ENCODE assay signal across 17 cellular contexts in genomic region chr22:39681038-39681861, GRCh38.
DNase-seq lines count a peak whose midpoint lies in the region; TF ChIP-seq lines count a peak whose summit lies in the region.
"Had no signal": no experiment of that assay in that cellular context is flagged by ENCODE, and none has a peak within 500 bp of the region (broad histone marks: within the 10 kb centered on the region; RNA-seq: fewer than 3 reads in every experiment).

No MANE protein-coding gene starts in this region.

- H3K27ac Mint-ChIP-seq in progenitor cell of endocrine pancreas = peak overlapping the region; percentile 60
- H3K27ac Mint-ChIP-seq: B cell; CD4-positive, CD25-positive, alpha-beta regulatory T cell; CD8-positive, alpha-beta T cell; GM23338 had no signal

- H3K27ac ChIP-seq in A673 (ENCODE audit: low read depth, low read length, poor library complexity, severe bottlenecking) (no peak overlapping the region), HEK293 (ENCODE audit: extremely low read depth, low read depth, low read length) (no peak overlapping the region), ovary (no peak overlapping the region)
- H3K27ac ChIP-seq: BLaER1, C4-2B had no signal

- in situ Hi-C loops in HAP-1 (cut with MboI; ENCODE audit: low sequenced_read_pairs) = no loop called here

- H3K4me3 ChIP-seq in A673 (ENCODE audit: low read depth, low read length, poor library complexity, severe bottlenecking) = no peak overlapping the region
- H3K4me3 ChIP-seq in HEK293 (ENCODE audit: low read depth, low read length) = no peak overlapping the region
- no peak overlapping the region for H3K4me3 ChIP-seq in choroid plexus epithelial cell (ENCODE audit: low read depth, low read length)
- H3K4me3 ChIP-seq in ovary = no peak overlapping the region
- H3K4me3 ChIP-seq in HAP-1 = no peak overlapping the region
- H3K4me3 ChIP-seq: BLaER1, GM23338 had no signal

- TF ChIP-seq EP300 in ovary (IDR thresholded peaks at IDR 0.05) = no peak

- no peaks in the 10 kb centered on the region for H3K36me3 ChIP-seq in A673 (ENCODE audit: insufficient read depth, low read length, poor library complexity, severe bottlenecking)
- no peaks in the 10 kb centered on the region for H3K36me3 ChIP-seq in HEK293 (ENCODE audit: control insufficient read depth in 2 of 2, insufficient read depth in 1 of 2, low read length in 2 of 2)
- no peaks in the 10 kb centered on the region for H3K36me3 ChIP-seq in ovary
- H3K36me3 ChIP-seq in HAP-1 (replicated peaks) = no peaks in the 10 kb centered on the region
- H3K36me3 ChIP-seq: BLaER1 had no signal

- H3K9me3 ChIP-seq in A673 (ENCODE audit: low read depth, low read length, poor library complexity, severe bottlenecking) (no peaks in the 10 kb centered on the region), HEK293 (ENCODE audit: control insufficient read depth, insufficient read depth, low read depth, low read length) (no peaks in the 10 kb centered on the region), ovary (no peaks in the 10 kb centered on the region), HAP-1 (no peaks in the 10 kb centered on the region)
- H3K9me3 ChIP-seq: BLaER1, Caco-2 had no signal

- no peak for TF ChIP-seq CTCF in A673 (conservative IDR thresholded peaks at IDR 0.05; ENCODE audit: low read depth, low read length)
- no peak for TF ChIP-seq CTCF in HEK293 (tag by site-specific recombination; IDR thresholded peaks at IDR 0.05)
- TF ChIP-seq CTCF in choroid plexus epithelial cell (conservative IDR thresholded peaks at IDR 0.05; ENCODE audit: low read depth, low read length) = no peak
- TF ChIP-seq CTCF in progenitor cell of endocrine pancreas (IDR thresholded peaks at IDR 0.05; ENCODE audit: unreplicated experiment) = no peak
- no peak for TF ChIP-seq CTCF in ovary (IDR thresholded peaks at IDR 0.05)

- no peaks in the 10 kb centered on the region for H3K27me3 ChIP-seq in A673 (replicated peaks; ENCODE audit: insufficient read depth, low read depth, low read length, poor library complexity)
- H3K27me3 ChIP-seq in ovary = no peaks in the 10 kb centered on the region
- H3K27me3 ChIP-seq in HAP-1 (ENCODE audit: low read depth) = no peaks in the 10 kb centered on the region

- peaks cover 6% of the 10 kb centered on the region for H3K27me3 Mint-ChIP-seq in progenitor cell of endocrine pancreas
- H3K27me3 Mint-ChIP-seq: CD4-positive, CD25-positive, alpha-beta regulatory T cell had no signal

- H3K4me3 Mint-ChIP-seq in progenitor cell of endocrine pancreas (ENCODE audit: low read depth) = no peak overlapping the region
- H3K4me3 Mint-ChIP-seq: B cell; CD4-positive, CD25-positive, alpha-beta regulatory T cell; CD8-positive, alpha-beta T cell; GM23338; H9 had no signal

- no peaks in the 10 kb centered on the region for H3K36me3 Mint-ChIP-seq in progenitor cell of endocrine pancreas (ENCODE audit: insufficient read depth)

- BruUV-seq in A673 (replicated peaks; lab: Mats Ljungman, UMichigan) = no TSS peak

- intact Hi-C loops in A673 (cut with micrococcal nuclease; ENCODE audit: unreplicated experiment) (no loop called here), ovary (cut with DNase I) (no loop called here)

- DNase-seq in A673 (ENCODE audit: low spot score) = peak; percentile 23
- peak; percentile 4 for DNase-seq in choroid plexus epithelial cell (ENCODE audit: low read depth)
- DNase-seq in progenitor cell of endocrine pancreas (ENCODE audit: low spot score, unreplicated experiment) = no peak
- DNase-seq in ovary = no peak
- DNase-seq in NCI-H1436 treated with DMSO at 0.1 percent for 48 hours (lab: John Stamatoyannopoulos, UW) = no peak
- DNase-seq in HAP-1 (ENCODE audit: low spot score in 2 of 2) = no peak
- DNase-seq: Caco-2; CD4-positive, CD25-positive, alpha-beta regulatory T cell; CD8-positive, alpha-beta T cell; DMS153; DND-41; H9 had no signal

- 74 to 76% (median 76%) methylated on average over 16 to 18 of the region's 18 CpGs for WGBS in ovary, 3 donors

- H3K9me3 Mint-ChIP-seq in progenitor cell of endocrine pancreas (ENCODE audit: low read depth) = no peaks in the 10 kb centered on the region
- H3K9me3 Mint-ChIP-seq: CD8-positive, alpha-beta T cell; GM23338; H9 had no signal

- H3K4me1 ChIP-seq in A673 (ENCODE audit: insufficient read depth, low read length, poor library complexity, severe bottlenecking) (no peaks in the 10 kb centered on the region), HEK293 (ENCODE audit: control insufficient read depth, insufficient read depth, low read length) (no peaks in the 10 kb centered on the region), ovary (ENCODE audit: insufficient read depth) (no peaks in the 10 kb centered on the region), HAP-1 (no peaks in the 10 kb centered on the region)
- H3K4me1 ChIP-seq: Caco-2 had no signal

- POLR2A ChIA-PET in A673 (lab: Charles Lee; ENCODE audit: low non-redundant PET) (no interaction called here), HEK293 (lab: Yijun Ruan, JAX) (no interaction called here)

- TF ChIP-seq POLR2A in ovary (IDR thresholded peaks at IDR 0.05) = no peak

- H3K4me1 Mint-ChIP-seq in progenitor cell of endocrine pancreas (ENCODE audit: low read depth) = no peaks in the 10 kb centered on the region
- H3K4me1 Mint-ChIP-seq: CD4-positive, CD25-positive, alpha-beta regulatory T cell; GM23338 had no signal

- CTCF ChIA-PET in A673 (lab: Charles Lee) (no interaction called here), HEK293 (lab: Yijun Ruan, JAX) (no interaction called here)

TF ChIP-seq in HEK293, 187 proteins besides CTCF, POLR2A, EP300 and RAD21:
- no peak for TF ChIP-seq BCL11B (tag by site-specific recombination; IDR thresholded peaks at IDR 0.05; ENCODE audit: low read depth)
- TF ChIP-seq ZNF677 (tag by site-specific recombination; IDR thresholded peaks at IDR 0.05) = no peak
- no peak for TF ChIP-seq SCRT2 (tag by site-specific recombination; IDR thresholded peaks at IDR 0.05)
- no peak for TF ChIP-seq ZNF544 (tag by site-specific recombination; IDR thresholded peaks at IDR 0.05)
- TF ChIP-seq PATZ1 (tag by site-specific recombination; IDR thresholded peaks at IDR 0.05) = no peak
- TF ChIP-seq IKZF3 (tag by site-specific recombination; IDR thresholded peaks at IDR 0.05) = no peak
- TF ChIP-seq ZNF768 (tag by site-specific recombination; IDR thresholded peaks at IDR 0.05) = peak; percentile 74
- TF ChIP-seq GLIS2 (tag by site-specific recombination; IDR thresholded peaks at IDR 0.05) = peak; percentile 61
- peak; percentile 91 for TF ChIP-seq GLIS1 (tag by site-specific recombination; IDR thresholded peaks at IDR 0.05)
- TF ChIP-seq ZNF433 (tag by site-specific recombination; IDR thresholded peaks at IDR 0.05; ENCODE audit: low read depth) = no peak
- no peak for TF ChIP-seq ZNF23 (tag by site-specific recombination; IDR thresholded peaks at IDR 0.05; ENCODE audit: borderline replicate concordance)
- TF ChIP-seq MZF1 (tag by site-specific recombination; IDR thresholded peaks at IDR 0.05; ENCODE audit: borderline replicate concordance) = no peak
- TF ChIP-seq ZNF692 (tag by site-specific recombination; IDR thresholded peaks at IDR 0.05) = no peak
- no peak for TF ChIP-seq HIC1 (tag by site-specific recombination; IDR thresholded peaks at IDR 0.05)

Comparison
In these comparisons a context has a peak if more than half of its experiments do, and no peak if none do; other contexts are left out.
1. DNase-seq: peak in A673 (single experiment) and choroid plexus epithelial cell (single experiment); none in progenitor cell of endocrine pancreas (single experiment), ovary (0 of 5), NCI-H1436 treated with DMSO at 0.1 percent for 48 hours (single experiment) and HAP-1 (0 of 2).